In the genomic region with DNA sequence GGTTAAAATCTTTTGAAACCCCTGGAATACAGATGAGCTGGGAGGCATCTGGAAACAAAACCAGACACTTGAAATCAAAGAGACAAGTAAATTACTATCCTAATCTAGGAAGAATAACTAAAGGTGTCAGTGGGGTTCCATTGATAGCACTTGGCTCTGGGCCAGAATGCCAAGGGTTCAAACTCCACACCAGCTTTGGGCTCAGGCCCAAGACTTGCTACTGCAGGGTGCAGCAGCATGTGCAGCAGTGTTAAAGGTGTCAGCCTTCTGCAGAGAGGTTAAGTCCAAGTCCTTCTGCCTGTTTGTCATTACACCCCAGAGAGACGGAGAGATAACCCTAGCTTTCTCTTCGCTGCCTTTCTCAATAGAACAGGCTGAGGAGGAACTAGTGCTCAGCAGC, we compare ENCODE assay signal across 27 cellular contexts.
DNase-seq lines count a peak whose midpoint lies in the region; TF ChIP-seq lines count a peak whose summit lies in the region.
"Had no signal": no experiment of that assay in that cellular context is flagged by ENCODE, and none has a peak within 500 bp of the region (broad histone marks: within the 10 kb centered on the region; RNA-seq: fewer than 3 reads in every experiment).

No MANE protein-coding gene starts in this region.

- H3K27me3 Mint-ChIP-seq in endodermal cell (ENCODE audit: insufficient read depth) (no peaks in the 10 kb centered on the region), CD14-positive monocyte (ENCODE audit: low read depth in 3 of 3) (no peaks in the 10 kb centered on the region)
- H3K27me3 Mint-ChIP-seq: activated naive CD8-positive, alpha-beta T cell treated with anti-CD3 and anti-CD28 coated beads, Interleukin-2, amount 10 ng/mL, durations not matched to agents 7 days and 5 days; stimulated activated naive B cell treated with anti-CD40 and anti-IgM and Interleukin-4, amounts not matched to agents 10 μg/mL and 1 μg/mL and 100 μg/mL, for 72 hours; T-cell had no signal

- H3K36me3 ChIP-seq in endodermal cell (ENCODE audit: control insufficient read depth, insufficient read depth, low read length) (no peaks in the 10 kb centered on the region), mesenchymal stem cell (ENCODE audit: control insufficient read depth in 1 of 2, insufficient read depth in 2 of 2, low read depth in 1 of 2, low read length in 2 of 2) (peaks cover 0 to 2% of the 10 kb centered on the region in 2 experiments), Karpas-422 (ENCODE audit: insufficient read depth, low read length) (no peaks in the 10 kb centered on the region)
- H3K36me3 ChIP-seq: BE2C, colonic mucosa, left lung, MG63 had no signal

- H2AFZ ChIP-seq in mesenchymal stem cell (ENCODE audit: low read depth, low read length) (no peak overlapping the region), Karpas-422 (ENCODE audit: low read length) (no peak overlapping the region)

- TF ChIP-seq CTCF in endodermal cell (conservative IDR thresholded peaks at IDR 0.05): no peak
- TF ChIP-seq CTCF in CD14-positive monocyte (IDR thresholded peaks at IDR 0.05): no peak

- no peaks in the 10 kb centered on the region for H3K9me3 ChIP-seq in endodermal cell (ENCODE audit: control insufficient read depth, low read length)
- no peaks in the 10 kb centered on the region for H3K9me3 ChIP-seq in mesenchymal stem cell (ENCODE audit: control insufficient read depth, low read length)
- H3K9me3 ChIP-seq in Karpas-422 (ENCODE audit: low read length): no peaks in the 10 kb centered on the region
- H3K9me3 ChIP-seq: BE2C, colonic mucosa, left lung, MG63 had no signal

- H3K9ac ChIP-seq in endodermal cell (ENCODE audit: extremely low read depth, low read length, poor library complexity, severe bottlenecking) (no peak overlapping the region), mesenchymal stem cell (ENCODE audit: low read length) (no peak overlapping the region), Karpas-422 (ENCODE audit: low read length) (no peak overlapping the region)

- H3K23ac ChIP-seq in mesenchymal stem cell (ENCODE audit: low read length in 2 of 2): no peak overlapping the region

- H3K79me1 ChIP-seq in mesenchymal stem cell (replicated peaks; ENCODE audit: low read length, poor library complexity, severe bottlenecking): peaks cover 19% of the 10 kb centered on the region

- DNase-seq in NCI-H1417 (lab: John Stamatoyannopoulos, UW) (peak in 2 of 3 experiments; percentile 24 to 79), NCI-H2227 treated with DMSO at 0.1 percent for 48 hours (lab: John Stamatoyannopoulos, UW) (peak; percentile 75), endodermal cell (peak; percentile 52), mesenchymal stem cell (no peak), Karpas-422 (no peak), SW480 (ENCODE audit: low spot score) (no peak), CD14-positive monocyte (ENCODE audit: low spot score) (no peak), NCI-H510A treated with DMSO at 0.1 percent for 48 hours (lab: John Stamatoyannopoulos, UW) (no peak)
- DNase-seq: activated CD4-positive, alpha-beta T cell treated with anti-CD3 and anti-CD28 coated beads, Interleukin-2, amount 50 U/mL, for 1 hour; activated gamma-delta T cell treated with Interleukin-2 at 50 U/mL for 16 hours; activated naive CD8-positive, alpha-beta T cell treated with anti-CD3 and anti-CD28 coated beads, Interleukin-2, amount 10 ng/mL, durations not matched to agents 7 days and 5 days; activated T-cell treated with anti-CD3 and anti-CD28 coated beads, Interleukin-2, amount 50 U/mL, for 4 hours; aorta; BE2C; colonic mucosa; effector CD4-positive, alpha-beta T cell; KG1; left lung; MG63; midbrain; natural killer cell; NCI-H1436 treated with DMSO at 0.1 percent for 48 hours; NCI-H526; stimulated activated naive B cell treated with anti-CD40 and anti-IgM and Interleukin-4, amounts not matched to agents 10 μg/mL and 1 μg/mL and 100 μg/mL, for 72 hours; T-cell; trophoblast cell had no signal

- H3K4me1 ChIP-seq in endodermal cell (ENCODE audit: control insufficient read depth, insufficient read depth, low read length) (peaks cover 5% of the 10 kb centered on the region), mesenchymal stem cell (ENCODE audit: control insufficient read depth, insufficient read depth, low read depth, low read length) (peaks cover 8% of the 10 kb centered on the region), Karpas-422 (ENCODE audit: low read length) (no peaks in the 10 kb centered on the region)
- H3K4me1 ChIP-seq: colonic mucosa, left lung had no signal

- no peak overlapping the region for H2BK12ac ChIP-seq in mesenchymal stem cell (ENCODE audit: low read length in 2 of 2)

- H3K9me2 ChIP-seq in Karpas-422 (replicated peaks; ENCODE audit: insufficient read depth, low read length): no peaks in the 10 kb centered on the region

- no peak overlapping the region for H3K4me2 ChIP-seq in mesenchymal stem cell (ENCODE audit: low read length, poor library complexity, severe bottlenecking)
- no peak overlapping the region for H3K4me2 ChIP-seq in Karpas-422 (ENCODE audit: low read depth, low read length, poor library complexity, severe bottlenecking)

- no peak overlapping the region for H2BK5ac ChIP-seq in mesenchymal stem cell (ENCODE audit: low read depth, low read length, poor library complexity, severe bottlenecking)

- no peak overlapping the region for H2BK120ac ChIP-seq in mesenchymal stem cell (ENCODE audit: low read depth, low read length)

- H3K4me3 ChIP-seq in endodermal cell (ENCODE audit: low read length): no peak overlapping the region
- no peak overlapping the region for H3K4me3 ChIP-seq in mesenchymal stem cell (ENCODE audit: insufficient read depth in 1 of 2, low read depth in 1 of 2, low read length in 2 of 2)
- no peak overlapping the region for H3K4me3 ChIP-seq in Karpas-422 (ENCODE audit: low read length)
- H3K4me3 ChIP-seq: colonic mucosa, left lung, MG63 had no signal

- H3K4me1 Mint-ChIP-seq in endodermal cell (peaks cover 28% of the 10 kb centered on the region), CD14-positive monocyte (peaks cover 3% of the 10 kb centered on the region)

- no peaks in the 10 kb centered on the region for H4K20me1 ChIP-seq in Karpas-422 (ENCODE audit: insufficient read depth, low read depth, low read length)

- no peak overlapping the region for H4K91ac ChIP-seq in mesenchymal stem cell (ENCODE audit: low read length)

- H3K27me3 ChIP-seq in endodermal cell (ENCODE audit: control insufficient read depth, insufficient read depth, low read length, poor library complexity, severe bottlenecking): no peaks in the 10 kb centered on the region
- no peaks in the 10 kb centered on the region for H3K27me3 ChIP-seq in mesenchymal stem cell (ENCODE audit: control insufficient read depth in 1 of 2, insufficient read depth in 1 of 2, low read length in 2 of 2)
- no peaks in the 10 kb centered on the region; the same call in 1 of the 2 replicates for H3K27me3 ChIP-seq in Karpas-422 (ENCODE audit: low read length)
- H3K27me3 ChIP-seq: BE2C, colonic mucosa, left lung, MG63 had no signal

- no peaks in the 10 kb centered on the region for H3K79me2 ChIP-seq in Karpas-422 (ENCODE audit: low read length)

- H3K9me3 Mint-ChIP-seq in endodermal cell: no peaks in the 10 kb centered on the region
- peaks cover 0 to 3% (median 1%) of the 10 kb centered on the region in 7 donors for H3K9me3 Mint-ChIP-seq in CD14-positive monocyte
- H3K9me3 Mint-ChIP-seq: activated naive CD8-positive, alpha-beta T cell treated with anti-CD3 and anti-CD28 coated beads, Interleukin-2, amount 10 ng/mL, durations not matched to agents 7 days and 5 days; natural killer cell had no signal

- H3K4ac ChIP-seq in mesenchymal stem cell (ENCODE audit: low read depth in 1 of 2, low read length in 2 of 2): no peak overlapping the region

- H3K27ac Mint-ChIP-seq in endodermal cell (no peak overlapping the region), CD14-positive monocyte (peak overlapping the region in 1 of 7 donors; percentile 55)
- H3K27ac Mint-ChIP-seq: activated naive CD8-positive, alpha-beta T cell treated with anti-CD3 and anti-CD28 coated beads, Interleukin-2, amount 10 ng/mL, durations not matched to agents 7 days and 5 days; natural killer cell; stimulated activated naive B cell treated with anti-CD40 and anti-IgM and Interleukin-4, amounts not matched to agents 10 μg/mL and 1 μg/mL and 100 μg/mL, for 72 hours; T-cell had no signal

- H2BK15ac ChIP-seq in mesenchymal stem cell (ENCODE audit: low read depth, poor library complexity, severe bottlenecking): no peak overlapping the region

- intact Hi-C loops in CD14-positive monocyte (cut with micrococcal nuclease): no loop called here

- H3K27ac ChIP-seq in endodermal cell (ENCODE audit: low read depth, low read length) (no peak overlapping the region), mesenchymal stem cell (ENCODE audit: low read length, poor library complexity, severe bottlenecking) (no peak overlapping the region), Karpas-422 (ENCODE audit: low read length) (no peak overlapping the region)
- H3K27ac ChIP-seq: colonic mucosa, epithelial cell of prostate, left lung had no signal

- H3K36me3 Mint-ChIP-seq in endodermal cell (ENCODE audit: low read depth): no peaks in the 10 kb centered on the region
- no peaks in the 10 kb centered on the region for H3K36me3 Mint-ChIP-seq in CD14-positive monocyte
- H3K36me3 Mint-ChIP-seq: natural killer cell had no signal

- H3K14ac ChIP-seq in mesenchymal stem cell (ENCODE audit: low read length in 2 of 2): no peak overlapping the region

- H3K4me3 Mint-ChIP-seq in endodermal cell (no peak overlapping the region), CD14-positive monocyte (no peak overlapping the region)
- H3K4me3 Mint-ChIP-seq: activated naive CD8-positive, alpha-beta T cell treated with anti-CD3 and anti-CD28 coated beads, Interleukin-2, amount 10 ng/mL, durations not matched to agents 7 days and 5 days; activated T-cell treated with anti-CD3 and anti-CD28 coated beads, Interleukin-2, amount 50 U/mL, for 4 hours; natural killer cell; stimulated activated naive B cell treated with anti-CD40 and anti-IgM and Interleukin-4, amounts not matched to agents 10 μg/mL and 1 μg/mL and 100 μg/mL, for 72 hours; T-cell had no signal

- peak overlapping the region; percentile 12 for H4K8ac ChIP-seq in mesenchymal stem cell (ENCODE audit: low read length)

- H3K18ac ChIP-seq in mesenchymal stem cell (ENCODE audit: low read depth in 1 of 2, low read length in 2 of 2): no peak overlapping the region

- H2AK5ac ChIP-seq in mesenchymal stem cell (ENCODE audit: low read length, severe bottlenecking): no peak overlapping the region

- 80 to 88% methylated on average over 1 to 2 of the region's 2 CpGs for WGBS in endodermal cell (ENCODE audit: insufficient coverage in 1 of 2, insufficient read length in 1 of 2), 2 experiments
- WGBS in mesenchymal stem cell: 100% methylated on average over 2 of the region's 2 CpGs

Comparison
In these comparisons a context has a peak if more than half of its experiments do, and no peak if none do; other contexts are left out.
1. DNase-seq: peak in NCI-H1417 (2 of 3), NCI-H2227 treated with DMSO at 0.1 percent for 48 hours (single experiment) and endodermal cell (single experiment); none in mesenchymal stem cell (single experiment), Karpas-422 (single experiment), SW480 (single experiment), CD14-positive monocyte (single experiment) and NCI-H510A treated with DMSO at 0.1 percent for 48 hours (single experiment).